Comparison of ENCODE assay signal across 20 cellular contexts in genomic region chr6:138601128-138601527, GRCh38.
DNase-seq lines count a peak whose midpoint lies in the region; ATAC-seq and TF ChIP-seq lines count a peak whose summit lies in the region.
"Had no signal": no experiment of that assay in that cellular context is flagged by ENCODE, and none has a peak within 500 bp of the region (broad histone marks: within the 10 kb centered on the region; RNA-seq: fewer than 3 reads in every experiment).

No MANE protein-coding gene starts in this region.

- no peak for ATAC-seq in activated CD4-positive, CD25-positive, alpha-beta regulatory T cell treated with anti-CD3 and anti-CD28 coated beads, Interleukin-2, amount 50 U/mL, for 24 hours
- no peak for ATAC-seq in Right ventricle myocardium inferior
- ATAC-seq: activated naive CD8-positive, alpha-beta T cell treated with anti-CD3 and anti-CD28 coated beads, Interleukin-2, amount 50 U/mL, for 24 hours; activated T-helper 17 cell treated with anti-CD3 and anti-CD28 coated beads, Interleukin-2, amount 50 U/mL, for 72 hours; K562; left cardiac atrium; WTC11 had no signal

- peak; percentile 2 for DNase-seq in DMS153 (lab: John Stamatoyannopoulos, UW)
- no peak for DNase-seq in DMS153 treated with DMSO at 0.1 percent for 48 hours (lab: John Stamatoyannopoulos, UW; ENCODE audit: unreplicated experiment)
- no peak for DNase-seq in brain microvascular endothelial cell
- peak; percentile 30 to 48 for DNase-seq in foreskin fibroblast
- DNase-seq in skeletal muscle cell (ENCODE audit: low read depth), result peak; percentile 62
- no peak for DNase-seq in Right ventricle myocardium inferior (ENCODE audit: missing footprints)
- DNase-seq in posterior vena cava (ENCODE audit: low spot score), result no peak
- DNase-seq: activated naive CD8-positive, alpha-beta T cell treated with anti-CD3 and anti-CD28 coated beads, Interleukin-2, amount 50 U/mL, for 24 hours; hippocampal formation; left cardiac atrium; NCI-H1048; NCI-H774; stimulated activated CD4-positive, alpha-beta T cell treated with anti-CD3 and anti-CD28 coated beads, Interleukin-12 subunit alpha, Interleukin-12 subunit beta, amount 100 ng/mL, for 4 hours; stimulated activated naive CD4-positive, alpha-beta T cell treated with Interleukin-2 at 50 U/mL for 16 hours had no signal

- H3K4me3 ChIP-seq in brain microvascular endothelial cell (ENCODE audit: low read depth, low read length) (no peak overlapping the region), foreskin fibroblast (ENCODE audit: low read depth in 1 of 2, low read length in 2 of 2) (no peak overlapping the region), skeletal muscle cell (ENCODE audit: low read depth, low read length) (no peak overlapping the region)
- H3K4me3 ChIP-seq: BLaER1, K562 had no signal

- no peaks in the 10 kb centered on the region for H3K27me3 ChIP-seq in brain microvascular endothelial cell (replicated peaks)
- H3K27me3 ChIP-seq: BLaER1 had no signal

- in situ Hi-C loops in brain microvascular endothelial cell (cut with HindIII; ENCODE audit: low pct_ligation_motif_present, low sequenced_read_pairs), result no loop called here

- intact Hi-C loops in Right ventricle myocardium inferior (cut with DNase I) (no loop called here), posterior vena cava (cut with DNase I) (no loop called here)

- H3K27ac ChIP-seq in brain microvascular endothelial cell, result peak overlapping the region; percentile 64
- H3K27ac ChIP-seq: 22Rv1, BLaER1 had no signal

- H3K36me3 ChIP-seq in brain microvascular endothelial cell (replicated peaks), result no peaks in the 10 kb centered on the region
- H3K36me3 ChIP-seq: BLaER1 had no signal

- TF ChIP-seq CTCF in brain microvascular endothelial cell (IDR thresholded peaks at IDR 0.05; ENCODE audit: low read depth, low read length, missing control alignments) (no peak), foreskin fibroblast (IDR thresholded peaks at IDR 0.05; ENCODE audit: low read depth, low read length) (no peak)

Comparison
In these comparisons a context has a peak if more than half of its experiments do, and no peak if none do; other contexts are left out.
1. DNase-seq: peak in DMS153 (single experiment), foreskin fibroblast (2 of 2) and skeletal muscle cell (single experiment); none in DMS153 treated with DMSO at 0.1 percent for 48 hours (single experiment), brain microvascular endothelial cell (single experiment), Right ventricle myocardium inferior (single experiment) and posterior vena cava (single experiment).